1 cellular context compared by ENCODE assay signal in the genomic region with DNA sequence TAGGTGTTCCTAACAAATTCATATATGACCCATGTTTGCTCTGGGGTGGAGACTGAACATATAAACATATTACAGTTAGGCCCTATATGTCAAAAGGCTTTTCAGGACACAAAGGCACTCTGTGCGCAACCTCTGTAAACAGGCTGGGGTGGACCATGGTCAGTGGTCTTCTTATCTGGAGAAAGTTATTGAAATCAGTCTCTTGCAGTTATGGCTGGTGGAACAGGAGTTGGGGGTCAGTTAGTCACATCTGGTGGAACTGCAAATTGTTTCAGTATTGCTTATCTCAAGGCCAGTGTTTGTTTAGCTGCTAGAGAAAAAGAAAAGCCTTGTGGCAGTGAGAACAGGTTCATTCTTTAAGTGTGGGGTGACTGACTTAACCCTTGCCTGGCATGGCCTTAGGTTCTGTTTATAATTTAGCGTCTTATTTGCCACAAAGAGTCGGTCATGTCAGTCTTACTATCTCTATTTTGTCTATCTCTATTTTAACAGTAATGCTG.
TF ChIP-seq lines count a peak whose summit lies in the region.

No MANE protein-coding gene starts in this region.

TF ChIP-seq in HepG2, 621 proteins besides CTCF, POLR2A, EP300 and RAD21 (continued from another document and continues in another):
- TF ChIP-seq, protein P1, sequence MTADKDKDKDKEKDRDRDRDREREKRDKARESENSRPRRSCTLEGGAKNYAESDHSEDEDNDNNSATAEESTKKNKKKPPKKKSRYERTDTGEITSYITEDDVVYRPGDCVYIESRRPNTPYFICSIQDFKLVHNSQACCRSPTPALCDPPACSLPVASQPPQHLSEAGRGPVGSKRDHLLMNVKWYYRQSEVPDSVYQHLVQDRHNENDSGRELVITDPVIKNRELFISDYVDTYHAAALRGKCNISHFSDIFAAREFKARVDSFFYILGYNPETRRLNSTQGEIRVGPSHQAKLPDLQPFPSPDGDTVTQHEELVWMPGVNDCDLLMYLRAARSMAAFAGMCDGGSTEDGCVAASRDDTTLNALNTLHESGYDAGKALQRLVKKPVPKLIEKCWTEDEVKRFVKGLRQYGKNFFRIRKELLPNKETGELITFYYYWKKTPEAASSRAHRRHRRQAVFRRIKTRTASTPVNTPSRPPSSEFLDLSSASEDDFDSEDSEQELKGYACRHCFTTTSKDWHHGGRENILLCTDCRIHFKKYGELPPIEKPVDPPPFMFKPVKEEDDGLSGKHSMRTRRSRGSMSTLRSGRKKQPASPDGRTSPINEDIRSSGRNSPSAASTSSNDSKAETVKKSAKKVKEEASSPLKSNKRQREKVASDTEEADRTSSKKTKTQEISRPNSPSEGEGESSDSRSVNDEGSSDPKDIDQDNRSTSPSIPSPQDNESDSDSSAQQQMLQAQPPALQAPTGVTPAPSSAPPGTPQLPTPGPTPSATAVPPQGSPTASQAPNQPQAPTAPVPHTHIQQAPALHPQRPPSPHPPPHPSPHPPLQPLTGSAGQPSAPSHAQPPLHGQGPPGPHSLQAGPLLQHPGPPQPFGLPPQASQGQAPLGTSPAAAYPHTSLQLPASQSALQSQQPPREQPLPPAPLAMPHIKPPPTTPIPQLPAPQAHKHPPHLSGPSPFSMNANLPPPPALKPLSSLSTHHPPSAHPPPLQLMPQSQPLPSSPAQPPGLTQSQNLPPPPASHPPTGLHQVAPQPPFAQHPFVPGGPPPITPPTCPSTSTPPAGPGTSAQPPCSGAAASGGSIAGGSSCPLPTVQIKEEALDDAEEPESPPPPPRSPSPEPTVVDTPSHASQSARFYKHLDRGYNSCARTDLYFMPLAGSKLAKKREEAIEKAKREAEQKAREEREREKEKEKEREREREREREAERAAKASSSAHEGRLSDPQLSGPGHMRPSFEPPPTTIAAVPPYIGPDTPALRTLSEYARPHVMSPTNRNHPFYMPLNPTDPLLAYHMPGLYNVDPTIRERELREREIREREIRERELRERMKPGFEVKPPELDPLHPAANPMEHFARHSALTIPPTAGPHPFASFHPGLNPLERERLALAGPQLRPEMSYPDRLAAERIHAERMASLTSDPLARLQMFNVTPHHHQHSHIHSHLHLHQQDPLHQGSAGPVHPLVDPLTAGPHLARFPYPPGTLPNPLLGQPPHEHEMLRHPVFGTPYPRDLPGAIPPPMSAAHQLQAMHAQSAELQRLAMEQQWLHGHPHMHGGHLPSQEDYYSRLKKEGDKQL (CRISPR knock-in tag; IDR thresholded peaks at IDR 0.05; ENCODE audit: low read depth): peak; percentile 31; the same call in 1 of the 2 replicates
- TF ChIP-seq PHF21A (CRISPR knock-in tag; IDR thresholded peaks at IDR 0.05): peak; percentile 37; the same call in 1 of the 2 replicates
- TF ChIP-seq TBX2 (CRISPR knock-in tag; IDR thresholded peaks at IDR 0.05; ENCODE audit: borderline replicate concordance): peak; percentile 87
- TF ChIP-seq, protein P2, sequence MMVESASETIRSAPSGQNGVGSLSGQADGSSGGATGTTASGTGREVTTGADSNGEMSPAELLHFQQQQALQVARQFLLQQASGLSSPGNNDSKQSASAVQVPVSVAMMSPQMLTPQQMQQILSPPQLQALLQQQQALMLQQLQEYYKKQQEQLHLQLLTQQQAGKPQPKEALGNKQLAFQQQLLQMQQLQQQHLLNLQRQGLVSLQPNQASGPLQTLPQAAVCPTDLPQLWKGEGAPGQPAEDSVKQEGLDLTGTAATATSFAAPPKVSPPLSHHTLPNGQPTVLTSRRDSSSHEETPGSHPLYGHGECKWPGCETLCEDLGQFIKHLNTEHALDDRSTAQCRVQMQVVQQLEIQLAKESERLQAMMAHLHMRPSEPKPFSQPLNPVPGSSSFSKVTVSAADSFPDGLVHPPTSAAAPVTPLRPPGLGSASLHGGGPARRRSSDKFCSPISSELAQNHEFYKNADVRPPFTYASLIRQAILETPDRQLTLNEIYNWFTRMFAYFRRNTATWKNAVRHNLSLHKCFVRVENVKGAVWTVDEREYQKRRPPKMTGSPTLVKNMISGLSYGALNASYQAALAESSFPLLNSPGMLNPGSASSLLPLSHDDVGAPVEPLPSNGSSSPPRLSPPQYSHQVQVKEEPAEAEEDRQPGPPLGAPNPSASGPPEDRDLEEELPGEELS (CRISPR knock-in tag; IDR thresholded peaks at IDR 0.05): peak; percentile 86
- TF ChIP-seq SAP130 (CRISPR knock-in tag; IDR thresholded peaks at IDR 0.05; ENCODE audit: low read depth): peak; percentile 52; the same call in 1 of the 2 replicates
- TF ChIP-seq NFKBIZ (CRISPR knock-in tag; IDR thresholded peaks at IDR 0.05): no peak
- peak; percentile 30; the same call in 1 of the 2 replicates for TF ChIP-seq MAX (IDR thresholded peaks at IDR 0.05)
- TF ChIP-seq, protein P3, sequence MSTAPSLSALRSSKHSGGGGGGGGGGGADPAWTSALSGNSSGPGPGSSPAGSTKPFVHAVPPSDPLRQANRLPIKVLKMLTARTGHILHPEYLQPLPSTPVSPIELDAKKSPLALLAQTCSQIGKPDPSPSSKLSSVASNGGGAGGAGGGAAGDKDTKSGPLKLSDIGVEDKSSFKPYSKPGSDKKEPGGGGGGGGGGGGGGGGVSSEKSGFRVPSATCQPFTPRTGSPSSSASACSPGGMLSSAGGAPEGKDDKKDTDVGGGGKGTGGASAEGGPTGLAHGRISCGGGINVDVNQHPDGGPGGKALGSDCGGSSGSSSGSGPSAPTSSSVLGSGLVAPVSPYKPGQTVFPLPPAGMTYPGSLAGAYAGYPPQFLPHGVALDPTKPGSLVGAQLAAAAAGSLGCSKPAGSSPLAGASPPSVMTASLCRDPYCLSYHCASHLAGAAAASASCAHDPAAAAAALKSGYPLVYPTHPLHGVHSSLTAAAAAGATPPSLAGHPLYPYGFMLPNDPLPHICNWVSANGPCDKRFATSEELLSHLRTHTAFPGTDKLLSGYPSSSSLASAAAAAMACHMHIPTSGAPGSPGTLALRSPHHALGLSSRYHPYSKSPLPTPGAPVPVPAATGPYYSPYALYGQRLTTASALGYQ (CRISPR knock-in tag; IDR thresholded peaks at IDR 0.05): no peak
- peak; percentile 46 for TF ChIP-seq CEBPG (CRISPR knock-in tag; IDR thresholded peaks at IDR 0.05)
- peak; percentile 44; the same call in 1 of the 2 replicates for TF ChIP-seq SOX5 (CRISPR knock-in tag; IDR thresholded peaks at IDR 0.05; ENCODE audit: borderline replicate concordance)
- no peak for TF ChIP-seq ZNF746 (CRISPR knock-in tag; IDR thresholded peaks at IDR 0.05)
- peak; percentile 48; the same call in 1 of the 2 replicates for TF ChIP-seq SP5 (CRISPR knock-in tag; IDR thresholded peaks at IDR 0.05; ENCODE audit: borderline replicate concordance, low read depth)
- 0 out of 2 replicates have a peak, but pooled peaks have one; percentile 25 for TF ChIP-seq ZMAT3 (CRISPR knock-in tag; conservative IDR thresholded peaks at IDR 0.05)
- peak; percentile 40; the same call in 1 of the 2 replicates for TF ChIP-seq NR2C2 (CRISPR knock-in tag; IDR thresholded peaks at IDR 0.05; ENCODE audit: borderline replicate concordance)
- no peak for TF ChIP-seq NCOA5 (CRISPR knock-in tag; IDR thresholded peaks at IDR 0.05)
- TF ChIP-seq PATZ1 (CRISPR knock-in tag; IDR thresholded peaks at IDR 0.05): peak; percentile 50; the same call in 1 of the 2 replicates
- TF ChIP-seq ZNF30 (CRISPR knock-in tag; IDR thresholded peaks at IDR 0.05): no peak
- TF ChIP-seq FOXA3 (CRISPR knock-in tag; IDR thresholded peaks at IDR 0.05): peak; percentile 69
- no peak for TF ChIP-seq ZNF720 (CRISPR knock-in tag; IDR thresholded peaks at IDR 0.05)
- peak; percentile 63; the same call in 1 of the 2 replicates for TF ChIP-seq HMG20A (CRISPR knock-in tag; IDR thresholded peaks at IDR 0.05; ENCODE audit: borderline replicate concordance)
- TF ChIP-seq ZNF841 (CRISPR knock-in tag; IDR thresholded peaks at IDR 0.05; ENCODE audit: borderline replicate concordance): no peak
- TF ChIP-seq ATF7 (IDR thresholded peaks at IDR 0.05): no peak
- no peak for TF ChIP-seq ATF7 (CRISPR knock-in tag; IDR thresholded peaks at IDR 0.05)
- TF ChIP-seq, protein P4, sequence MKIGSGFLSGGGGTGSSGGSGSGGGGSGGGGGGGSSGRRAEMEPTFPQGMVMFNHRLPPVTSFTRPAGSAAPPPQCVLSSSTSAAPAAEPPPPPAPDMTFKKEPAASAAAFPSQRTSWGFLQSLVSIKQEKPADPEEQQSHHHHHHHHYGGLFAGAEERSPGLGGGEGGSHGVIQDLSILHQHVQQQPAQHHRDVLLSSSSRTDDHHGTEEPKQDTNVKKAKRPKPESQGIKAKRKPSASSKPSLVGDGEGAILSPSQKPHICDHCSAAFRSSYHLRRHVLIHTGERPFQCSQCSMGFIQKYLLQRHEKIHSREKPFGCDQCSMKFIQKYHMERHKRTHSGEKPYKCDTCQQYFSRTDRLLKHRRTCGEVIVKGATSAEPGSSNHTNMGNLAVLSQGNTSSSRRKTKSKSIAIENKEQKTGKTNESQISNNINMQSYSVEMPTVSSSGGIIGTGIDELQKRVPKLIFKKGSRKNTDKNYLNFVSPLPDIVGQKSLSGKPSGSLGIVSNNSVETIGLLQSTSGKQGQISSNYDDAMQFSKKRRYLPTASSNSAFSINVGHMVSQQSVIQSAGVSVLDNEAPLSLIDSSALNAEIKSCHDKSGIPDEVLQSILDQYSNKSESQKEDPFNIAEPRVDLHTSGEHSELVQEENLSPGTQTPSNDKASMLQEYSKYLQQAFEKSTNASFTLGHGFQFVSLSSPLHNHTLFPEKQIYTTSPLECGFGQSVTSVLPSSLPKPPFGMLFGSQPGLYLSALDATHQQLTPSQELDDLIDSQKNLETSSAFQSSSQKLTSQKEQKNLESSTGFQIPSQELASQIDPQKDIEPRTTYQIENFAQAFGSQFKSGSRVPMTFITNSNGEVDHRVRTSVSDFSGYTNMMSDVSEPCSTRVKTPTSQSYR (CRISPR knock-in tag; IDR thresholded peaks at IDR 0.05; ENCODE audit: borderline replicate concordance): peak; percentile 60; the same call in 1 of the 2 replicates
- TF ChIP-seq NCOA2 (CRISPR knock-in tag; IDR thresholded peaks at IDR 0.05): peak; percentile 51
- TF ChIP-seq SOX13 (IDR thresholded peaks at IDR 0.05): no peak
- TF ChIP-seq SOX13 (CRISPR knock-in tag; conservative IDR thresholded peaks at IDR 0.05 in 1 of 2, IDR thresholded peaks at IDR 0.05 in 1 of 2): peak in 1 of 2 experiments; percentile 81; a peak in 2 of 4 replicates
- peak; percentile 79 for TF ChIP-seq PAXIP1 (CRISPR knock-in tag; conservative IDR thresholded peaks at IDR 0.05)
